Comparison of ENCODE assay signal across 8 cellular contexts in the genomic region with DNA sequence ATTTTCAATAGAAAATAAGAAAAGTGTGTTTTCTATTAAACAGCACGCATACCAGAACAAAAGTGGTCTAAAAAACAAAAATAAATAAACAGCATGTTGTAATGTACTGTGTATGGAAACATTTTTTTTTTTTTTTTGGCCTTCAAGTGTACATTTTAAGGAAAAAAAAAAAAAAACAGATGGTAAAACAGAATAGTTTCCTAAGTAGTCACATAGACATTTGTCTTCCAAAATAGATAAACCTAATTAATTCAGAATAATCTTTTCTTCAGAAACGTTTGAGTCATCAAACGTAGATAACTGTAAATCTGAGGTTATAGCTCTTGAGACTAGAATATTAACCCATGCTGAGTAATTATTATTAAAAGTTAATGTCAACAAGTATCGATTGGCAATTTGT. TPM values are rescaled to one million over a fixed set of nuclear protein-coding genes. Genes with fewer than 3 reads are reported as not detected.
A peak's percentile ranks its signal among the peaks of the same experiment; 100 is the strongest.
DNase-seq lines count a peak whose midpoint lies in the region; ATAC-seq and TF ChIP-seq lines count a peak whose summit lies in the region.

No MANE protein-coding gene starts in this region.

- peak overlapping the region; percentile 71 for H3K4me2 ChIP-seq in mesendoderm (ENCODE audit: low read length)

- H3K27me3 ChIP-seq in cardiac muscle cell: no peaks in the 10 kb centered on the region
- H3K27me3 ChIP-seq in mesendoderm (ENCODE audit: insufficient read depth, low read length, poor library complexity): no peaks in the 10 kb centered on the region
- H3K27me3 ChIP-seq in upper lobe of right lung: peaks cover 11% of the 10 kb centered on the region

- H3K4me1 ChIP-seq in cardiac muscle cell (ENCODE audit: low read depth) (no peaks in the 10 kb centered on the region), mesendoderm (ENCODE audit: control insufficient read depth, low read depth, low read length) (no peaks in the 10 kb centered on the region), upper lobe of right lung (no peaks in the 10 kb centered on the region)

- no peak for TF ChIP-seq CTCF in cardiac muscle cell (IDR thresholded peaks at IDR 0.05; ENCODE audit: low read depth, low read length)
- TF ChIP-seq CTCF in chondrocyte (IDR thresholded peaks at IDR 0.05): no peak
- no peak for TF ChIP-seq CTCF in upper lobe of right lung (IDR thresholded peaks at IDR 0.05)

- H3K27ac Mint-ChIP-seq in chondrocyte (ENCODE audit: unreplicated experiment): peak overlapping the region; percentile 93

- H2BK15ac ChIP-seq in mesendoderm (replicated peaks; ENCODE audit: low read depth): no peak overlapping the region

- H3K18ac ChIP-seq in mesendoderm (ENCODE audit: low read length): no peak overlapping the region

- no peaks in the 10 kb centered on the region for H3K36me3 Mint-ChIP-seq in chondrocyte (ENCODE audit: low read depth)

- intact Hi-C loops in Right ventricle myocardium inferior (cut with DNase I) (no loop called here), upper lobe of right lung (cut with DNase I) (no loop called here)

- no peak for ATAC-seq in Right ventricle myocardium inferior
- ATAC-seq in upper lobe of right lung: no peak
- ATAC-seq in GM21786 (IDR thresholded peaks at IDR 0.05; ENCODE audit: unreplicated experiment): no peak

- peak overlapping the region; percentile 85 for H3K4me3 Mint-ChIP-seq in chondrocyte (ENCODE audit: unreplicated experiment)

- no peak overlapping the region for H4K8ac ChIP-seq in mesendoderm (ENCODE audit: low read depth, low read length)

- H3K23ac ChIP-seq in mesendoderm (ENCODE audit: low read length): no peak overlapping the region

- H3K27ac ChIP-seq in cardiac muscle cell (no peak overlapping the region), mesendoderm (ENCODE audit: low read depth, low read length) (no peak overlapping the region), upper lobe of right lung (no peak overlapping the region)

- H3K79me1 ChIP-seq in mesendoderm (ENCODE audit: low read length): no peaks in the 10 kb centered on the region

- H3K9me3 Mint-ChIP-seq in chondrocyte (ENCODE audit: low read depth): no peaks in the 10 kb centered on the region

- DNase-seq in cardiac muscle cell (ENCODE audit: low read depth in 1 of 2, low spot score in 1 of 2) (no peak), Right ventricle myocardium inferior (ENCODE audit: missing footprints) (no peak), chondrocyte (ENCODE audit: low spot score) (no peak), mesendoderm (no peak), upper lobe of right lung (no peak), foreskin melanocyte (no peak), mucosa of gallbladder (ENCODE audit: low spot score) (no peak)

- H2BK5ac ChIP-seq in mesendoderm (ENCODE audit: low read length): no peak overlapping the region

- H3K79me2 ChIP-seq in mesendoderm (ENCODE audit: control insufficient read depth, insufficient read depth, low read length): no peaks in the 10 kb centered on the region

- H3K36me3 ChIP-seq in cardiac muscle cell (no peaks in the 10 kb centered on the region), mesendoderm (ENCODE audit: control insufficient read depth, insufficient read depth, low read length) (no peaks in the 10 kb centered on the region), upper lobe of right lung (no peaks in the 10 kb centered on the region)

- H3K4ac ChIP-seq in mesendoderm (ENCODE audit: low read depth, low read length): no peak overlapping the region

- H3K9ac ChIP-seq in mesendoderm (ENCODE audit: low read length): peak overlapping the region; percentile 63

- no peak overlapping the region for H2AK5ac ChIP-seq in mesendoderm (ENCODE audit: low read length)

- H3K4me3 ChIP-seq in cardiac muscle cell (peak overlapping the region; percentile 35), mesendoderm (ENCODE audit: low read length) (peak overlapping the region; percentile 49), upper lobe of right lung (peak overlapping the region; percentile 59)

- no peak overlapping the region for H4K5ac ChIP-seq in mesendoderm (ENCODE audit: low read length)

- WGBS in mesendoderm (ENCODE audit: extremely low coverage, insufficient coverage, low lambda C conversion rate): no CpG with 5 or more reads among the region's 4 CpGs

- H3K9me3 ChIP-seq in cardiac muscle cell (ENCODE audit: low read depth) (no peaks in the 10 kb centered on the region), upper lobe of right lung (no peaks in the 10 kb centered on the region)

- H3K4me1 Mint-ChIP-seq in chondrocyte (ENCODE audit: low read depth): peaks cover 11% of the 10 kb centered on the region

- no peaks in the 10 kb centered on the region for H3K27me3 Mint-ChIP-seq in chondrocyte (ENCODE audit: low read depth)

- no peak overlapping the region for H2BK120ac ChIP-seq in mesendoderm (ENCODE audit: low read depth, low read length)

- peak overlapping the region; percentile 74 for H3K56ac ChIP-seq in mesendoderm (ENCODE audit: low read length)

RNA-seq across cellular contexts. Expression of a gene that starts 0.4 kb away (rescaled TPM):
- total RNA-seq in cardiac muscle cell: 1.1 and 2.9 TPM in 2 replicates
- polyA plus RNA-seq in cardiac muscle cell: 3.1 and 7.2 TPM in 2 replicates
- total RNA-seq in Right ventricle myocardium inferior: 0.89 TPM
- total RNA-seq in chondrocyte: 2.5 to 3.6 TPM (median 3.0 TPM) in 3 replicates
- polyA plus RNA-seq in mesendoderm (2013, experiment 1 of 2): 0.48 TPM
- 0.35 TPM for polyA plus RNA-seq in mesendoderm (2013, experiment 2 of 2)
- 2.3 TPM for total RNA-seq in upper lobe of right lung
- total RNA-seq in mucosa of gallbladder: 7.1 TPM
